1 cellular context compared by ENCODE assay signal in the genomic region with DNA sequence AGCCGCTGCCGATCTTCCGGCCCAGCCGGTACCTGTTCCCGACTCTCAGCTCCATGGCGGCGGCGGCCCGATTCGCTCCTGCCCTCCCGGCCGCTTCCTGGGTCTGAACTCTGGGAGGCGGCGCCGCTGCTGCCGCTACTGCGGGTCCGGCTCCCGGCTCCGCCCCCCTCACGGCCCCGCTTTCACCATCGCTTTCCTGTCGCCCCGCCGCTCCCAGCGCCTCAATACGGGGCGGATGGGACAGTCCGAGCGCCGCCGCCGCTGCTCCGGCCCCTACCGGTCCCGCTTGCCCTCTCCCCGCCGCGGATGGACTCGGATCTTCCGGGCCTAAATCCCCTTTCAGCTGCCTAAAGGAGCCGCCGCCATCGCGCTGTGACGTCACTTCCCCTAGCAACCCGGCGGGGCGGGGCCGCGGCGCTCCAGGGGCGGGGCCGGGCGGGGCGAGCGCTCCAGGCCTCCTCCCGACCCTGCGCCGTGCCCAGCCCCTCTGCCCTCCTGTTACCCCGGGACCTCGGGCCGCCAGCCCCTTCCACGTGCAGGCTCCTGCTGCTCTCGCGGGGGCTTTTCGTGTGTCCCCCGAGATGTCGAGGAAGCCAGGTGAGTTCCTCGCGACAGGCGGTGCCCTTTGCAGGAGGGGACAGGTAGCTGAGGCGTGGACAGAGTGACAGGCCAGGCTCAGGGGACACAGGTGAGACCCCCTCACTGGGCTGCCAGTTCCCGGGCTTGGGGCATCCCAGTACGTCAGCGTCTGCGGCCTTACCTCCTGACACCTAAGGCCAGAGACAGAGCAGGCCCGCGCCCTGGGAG.
A peak's percentile ranks its signal among the peaks of the same experiment; 100 is the strongest.
TF ChIP-seq lines count a peak whose summit lies in the region.

A gene (minus strand): TSS at position 374 of the 807 bp plus-strand sequence. CDS start 319 bp downstream, at position 55.

TF ChIP-seq in K562, 482 proteins besides CTCF, POLR2A, EP300 and RAD21 (continued from another document and continues in another):
- TF ChIP-seq, protein P1, sequence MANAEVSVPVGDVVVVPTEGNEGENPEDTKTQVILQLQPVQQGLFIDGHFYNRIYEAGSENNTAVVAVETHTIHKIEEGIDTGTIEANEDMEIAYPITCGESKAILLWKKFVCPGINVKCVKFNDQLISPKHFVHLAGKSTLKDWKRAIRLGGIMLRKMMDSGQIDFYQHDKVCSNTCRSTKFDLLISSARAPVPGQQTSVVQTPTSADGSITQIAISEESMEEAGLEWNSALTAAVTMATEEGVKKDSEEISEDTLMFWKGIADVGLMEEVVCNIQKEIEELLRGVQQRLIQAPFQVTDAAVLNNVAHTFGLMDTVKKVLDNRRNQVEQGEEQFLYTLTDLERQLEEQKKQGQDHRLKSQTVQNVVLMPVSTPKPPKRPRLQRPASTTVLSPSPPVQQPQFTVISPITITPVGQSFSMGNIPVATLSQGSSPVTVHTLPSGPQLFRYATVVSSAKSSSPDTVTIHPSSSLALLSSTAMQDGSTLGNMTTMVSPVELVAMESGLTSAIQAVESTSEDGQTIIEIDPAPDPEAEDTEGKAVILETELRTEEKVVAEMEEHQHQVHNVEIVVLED (CRISPR knock-in tag; IDR thresholded peaks at IDR 0.05) = peak; percentile 58
- TF ChIP-seq ELF2 (CRISPR knock-in tag; IDR thresholded peaks at IDR 0.05) (0 out of 2 replicates have a peak, but pooled peaks have one; percentile 56), ERF (CRISPR knock-in tag; IDR thresholded peaks at IDR 0.05) (0 out of 2 replicates have a peak, but pooled peaks have one; percentile 62), XRCC4 (IDR thresholded peaks at IDR 0.05; ENCODE audit: extremely low read depth, insufficient read depth, insufficient read length) (no peak), GABPB1 (CRISPR knock-in tag; IDR thresholded peaks at IDR 0.05) (peak; percentile 92), POLR3A (IDR thresholded peaks at IDR 0.05; ENCODE audit: borderline replicate concordance, extremely low read depth, insufficient read depth, insufficient read length) (no peak), TBP (optimal IDR thresholded peaks at IDR 0.05; ENCODE audit: low read depth, low read length) (peak; percentile 73), CSDE1 (IDR thresholded peaks at IDR 0.05) (peak in 1 of 2 experiments; percentile 68; a peak in 1 of 4 replicates), ELF1 (tag; IDR thresholded peaks at IDR 0.05) (peak; percentile 82), THRAP3 (IDR thresholded peaks at IDR 0.05; ENCODE audit: borderline replicate concordance) (no peak), CXXC5 (CRISPR knock-in tag; IDR thresholded peaks at IDR 0.05) (peak; percentile 92), MEF2A (IDR thresholded peaks at IDR 0.05; ENCODE audit: control insufficient read depth, low read depth, low read length) (no peak), TAF1 (IDR thresholded peaks at IDR 0.05; ENCODE audit: control insufficient read depth, extremely low read depth, insufficient read depth, low read length, severe bottlenecking) (peak; percentile 49), U2AF1 (optimal IDR thresholded peaks at IDR 0.05; ENCODE audit: low read depth, low read length) (peak; percentile 77), BHLHE40 (IDR thresholded peaks at IDR 0.05; ENCODE audit: low read length) (no peak), NR2C2 (CRISPR knock-in tag; IDR thresholded peaks at IDR 0.05) (no peak), NR2C2 (tag; IDR thresholded peaks at IDR 0.05) (peak; percentile 19; the same call in 1 of the 2 replicates), NCOA4 (IDR thresholded peaks at IDR 0.05; ENCODE audit: partially characterized antibody) (no peak), NRF1 (conservative IDR thresholded peaks at IDR 0.05 in 1 of 2, IDR thresholded peaks at IDR 0.05 in 1 of 2) (peak; percentile 55 to 57), TOE1 (IDR thresholded peaks at IDR 0.05; ENCODE audit: borderline replicate concordance) (peak; percentile 79; the same call in 1 of the 2 replicates), TOE1 (CRISPR knock-in tag; IDR thresholded peaks at IDR 0.05; ENCODE audit: borderline replicate concordance, low read depth) (no peak), TAF9B (IDR thresholded peaks at IDR 0.05; ENCODE audit: partially characterized antibody) (peak; percentile 90), ETV1 (tag; conservative IDR thresholded peaks at IDR 0.05; ENCODE audit: low read depth) (peak; percentile 60), ZFX (CRISPR knock-in tag; IDR thresholded peaks at IDR 0.05) (peak; percentile 94), LCOR (CRISPR knock-in tag; IDR thresholded peaks at IDR 0.05) (peak; percentile 76), NBN (IDR thresholded peaks at IDR 0.05; ENCODE audit: low read depth) (peak; percentile 95), YY1 (IDR thresholded peaks at IDR 0.05; ENCODE audit: borderline replicate concordance in 1 of 3, control insufficient read depth in 1 of 3, extremely low read depth in 1 of 3, insufficient read depth in 3 of 3, insufficient read length in 1 of 3, insufficient replicate concordance in 2 of 3, low read depth in 1 of 3, low read length in 2 of 3) (peak; percentile 67 to 92 (median 91))
- TF ChIP-seq, protein P2, sequence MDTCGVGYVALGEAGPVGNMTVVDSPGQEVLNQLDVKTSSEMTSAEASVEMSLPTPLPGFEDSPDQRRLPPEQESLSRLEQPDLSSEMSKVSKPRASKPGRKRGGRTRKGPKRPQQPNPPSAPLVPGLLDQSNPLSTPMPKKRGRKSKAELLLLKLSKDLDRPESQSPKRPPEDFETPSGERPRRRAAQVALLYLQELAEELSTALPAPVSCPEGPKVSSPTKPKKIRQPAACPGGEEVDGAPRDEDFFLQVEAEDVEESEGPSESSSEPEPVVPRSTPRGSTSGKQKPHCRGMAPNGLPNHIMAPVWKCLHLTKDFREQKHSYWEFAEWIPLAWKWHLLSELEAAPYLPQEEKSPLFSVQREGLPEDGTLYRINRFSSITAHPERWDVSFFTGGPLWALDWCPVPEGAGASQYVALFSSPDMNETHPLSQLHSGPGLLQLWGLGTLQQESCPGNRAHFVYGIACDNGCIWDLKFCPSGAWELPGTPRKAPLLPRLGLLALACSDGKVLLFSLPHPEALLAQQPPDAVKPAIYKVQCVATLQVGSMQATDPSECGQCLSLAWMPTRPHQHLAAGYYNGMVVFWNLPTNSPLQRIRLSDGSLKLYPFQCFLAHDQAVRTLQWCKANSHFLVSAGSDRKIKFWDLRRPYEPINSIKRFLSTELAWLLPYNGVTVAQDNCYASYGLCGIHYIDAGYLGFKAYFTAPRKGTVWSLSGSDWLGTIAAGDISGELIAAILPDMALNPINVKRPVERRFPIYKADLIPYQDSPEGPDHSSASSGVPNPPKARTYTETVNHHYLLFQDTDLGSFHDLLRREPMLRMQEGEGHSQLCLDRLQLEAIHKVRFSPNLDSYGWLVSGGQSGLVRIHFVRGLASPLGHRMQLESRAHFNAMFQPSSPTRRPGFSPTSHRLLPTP (IDR thresholded peaks at IDR 0.05; ENCODE audit: borderline replicate concordance, extremely low read depth, insufficient read length) = no peak
- TF ChIP-seq, protein P3, sequence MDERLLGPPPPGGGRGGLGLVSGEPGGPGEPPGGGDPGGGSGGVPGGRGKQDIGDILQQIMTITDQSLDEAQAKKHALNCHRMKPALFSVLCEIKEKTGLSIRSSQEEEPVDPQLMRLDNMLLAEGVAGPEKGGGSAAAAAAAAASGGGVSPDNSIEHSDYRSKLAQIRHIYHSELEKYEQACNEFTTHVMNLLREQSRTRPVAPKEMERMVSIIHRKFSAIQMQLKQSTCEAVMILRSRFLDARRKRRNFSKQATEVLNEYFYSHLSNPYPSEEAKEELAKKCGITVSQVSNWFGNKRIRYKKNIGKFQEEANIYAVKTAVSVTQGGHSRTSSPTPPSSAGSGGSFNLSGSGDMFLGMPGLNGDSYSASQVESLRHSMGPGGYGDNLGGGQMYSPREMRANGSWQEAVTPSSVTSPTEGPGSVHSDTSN (CRISPR knock-in tag; IDR thresholded peaks at IDR 0.05; ENCODE audit: low read depth) = no peak
- TF ChIP-seq, protein P3 (tag; conservative IDR thresholded peaks at IDR 0.05; ENCODE audit: low read depth) = no peak
- TF ChIP-seq, protein P4, sequence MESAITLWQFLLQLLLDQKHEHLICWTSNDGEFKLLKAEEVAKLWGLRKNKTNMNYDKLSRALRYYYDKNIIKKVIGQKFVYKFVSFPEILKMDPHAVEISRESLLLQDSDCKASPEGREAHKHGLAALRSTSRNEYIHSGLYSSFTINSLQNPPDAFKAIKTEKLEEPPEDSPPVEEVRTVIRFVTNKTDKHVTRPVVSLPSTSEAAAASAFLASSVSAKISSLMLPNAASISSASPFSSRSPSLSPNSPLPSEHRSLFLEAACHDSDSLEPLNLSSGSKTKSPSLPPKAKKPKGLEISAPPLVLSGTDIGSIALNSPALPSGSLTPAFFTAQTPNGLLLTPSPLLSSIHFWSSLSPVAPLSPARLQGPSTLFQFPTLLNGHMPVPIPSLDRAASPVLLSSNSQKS (CRISPR knock-in tag; IDR thresholded peaks at IDR 0.05) = no peak
- TF ChIP-seq, protein P5, sequence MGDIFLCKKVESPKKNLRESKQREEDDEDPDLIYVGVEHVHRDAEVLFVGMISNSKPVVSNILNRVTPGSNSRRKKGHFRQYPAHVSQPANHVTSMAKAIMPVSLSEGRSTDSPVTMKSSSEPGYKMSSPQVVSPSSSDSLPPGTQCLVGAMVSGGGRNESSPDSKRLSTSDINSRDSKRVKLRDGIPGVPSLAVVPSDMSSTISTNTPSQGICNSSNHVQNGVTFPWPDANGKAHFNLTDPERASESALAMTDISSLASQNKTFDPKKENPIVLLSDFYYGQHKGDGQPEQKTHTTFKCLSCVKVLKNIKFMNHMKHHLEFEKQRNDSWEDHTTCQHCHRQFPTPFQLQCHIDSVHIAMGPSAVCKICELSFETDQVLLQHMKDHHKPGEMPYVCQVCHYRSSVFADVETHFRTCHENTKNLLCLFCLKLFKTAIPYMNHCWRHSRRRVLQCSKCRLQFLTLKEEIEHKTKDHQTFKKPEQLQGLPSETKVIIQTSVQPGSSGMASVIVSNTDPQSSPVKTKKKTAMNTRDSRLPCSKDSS (IDR thresholded peaks at IDR 0.05; ENCODE audit: low read depth, partially characterized antibody) = no peak
- TF ChIP-seq, protein P6, sequence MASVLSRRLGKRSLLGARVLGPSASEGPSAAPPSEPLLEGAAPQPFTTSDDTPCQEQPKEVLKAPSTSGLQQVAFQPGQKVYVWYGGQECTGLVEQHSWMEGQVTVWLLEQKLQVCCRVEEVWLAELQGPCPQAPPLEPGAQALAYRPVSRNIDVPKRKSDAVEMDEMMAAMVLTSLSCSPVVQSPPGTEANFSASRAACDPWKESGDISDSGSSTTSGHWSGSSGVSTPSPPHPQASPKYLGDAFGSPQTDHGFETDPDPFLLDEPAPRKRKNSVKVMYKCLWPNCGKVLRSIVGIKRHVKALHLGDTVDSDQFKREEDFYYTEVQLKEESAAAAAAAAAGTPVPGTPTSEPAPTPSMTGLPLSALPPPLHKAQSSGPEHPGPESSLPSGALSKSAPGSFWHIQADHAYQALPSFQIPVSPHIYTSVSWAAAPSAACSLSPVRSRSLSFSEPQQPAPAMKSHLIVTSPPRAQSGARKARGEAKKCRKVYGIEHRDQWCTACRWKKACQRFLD (CRISPR knock-in tag; IDR thresholded peaks at IDR 0.05) = peak; percentile 46; the same call in 1 of the 2 replicates
- TF ChIP-seq, protein P7, sequence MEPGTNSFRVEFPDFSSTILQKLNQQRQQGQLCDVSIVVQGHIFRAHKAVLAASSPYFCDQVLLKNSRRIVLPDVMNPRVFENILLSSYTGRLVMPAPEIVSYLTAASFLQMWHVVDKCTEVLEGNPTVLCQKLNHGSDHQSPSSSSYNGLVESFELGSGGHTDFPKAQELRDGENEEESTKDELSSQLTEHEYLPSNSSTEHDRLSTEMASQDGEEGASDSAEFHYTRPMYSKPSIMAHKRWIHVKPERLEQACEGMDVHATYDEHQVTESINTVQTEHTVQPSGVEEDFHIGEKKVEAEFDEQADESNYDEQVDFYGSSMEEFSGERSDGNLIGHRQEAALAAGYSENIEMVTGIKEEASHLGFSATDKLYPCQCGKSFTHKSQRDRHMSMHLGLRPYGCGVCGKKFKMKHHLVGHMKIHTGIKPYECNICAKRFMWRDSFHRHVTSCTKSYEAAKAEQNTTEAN (CRISPR knock-in tag; IDR thresholded peaks at IDR 0.05) = no peak
- TF ChIP-seq, protein P8, sequence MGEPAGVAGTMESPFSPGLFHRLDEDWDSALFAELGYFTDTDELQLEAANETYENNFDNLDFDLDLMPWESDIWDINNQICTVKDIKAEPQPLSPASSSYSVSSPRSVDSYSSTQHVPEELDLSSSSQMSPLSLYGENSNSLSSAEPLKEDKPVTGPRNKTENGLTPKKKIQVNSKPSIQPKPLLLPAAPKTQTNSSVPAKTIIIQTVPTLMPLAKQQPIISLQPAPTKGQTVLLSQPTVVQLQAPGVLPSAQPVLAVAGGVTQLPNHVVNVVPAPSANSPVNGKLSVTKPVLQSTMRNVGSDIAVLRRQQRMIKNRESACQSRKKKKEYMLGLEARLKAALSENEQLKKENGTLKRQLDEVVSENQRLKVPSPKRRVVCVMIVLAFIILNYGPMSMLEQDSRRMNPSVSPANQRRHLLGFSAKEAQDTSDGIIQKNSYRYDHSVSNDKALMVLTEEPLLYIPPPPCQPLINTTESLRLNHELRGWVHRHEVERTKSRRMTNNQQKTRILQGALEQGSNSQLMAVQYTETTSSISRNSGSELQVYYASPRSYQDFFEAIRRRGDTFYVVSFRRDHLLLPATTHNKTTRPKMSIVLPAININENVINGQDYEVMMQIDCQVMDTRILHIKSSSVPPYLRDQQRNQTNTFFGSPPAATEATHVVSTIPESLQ (CRISPR knock-in tag; IDR thresholded peaks at IDR 0.05) = no peak
- TF ChIP-seq, protein P9, sequence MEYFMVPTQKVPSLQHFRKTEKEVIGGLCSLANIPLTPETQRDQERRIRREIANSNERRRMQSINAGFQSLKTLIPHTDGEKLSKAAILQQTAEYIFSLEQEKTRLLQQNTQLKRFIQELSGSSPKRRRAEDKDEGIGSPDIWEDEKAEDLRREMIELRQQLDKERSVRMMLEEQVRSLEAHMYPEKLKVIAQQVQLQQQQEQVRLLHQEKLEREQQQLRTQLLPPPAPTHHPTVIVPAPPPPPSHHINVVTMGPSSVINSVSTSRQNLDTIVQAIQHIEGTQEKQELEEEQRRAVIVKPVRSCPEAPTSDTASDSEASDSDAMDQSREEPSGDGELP (CRISPR knock-in tag; IDR thresholded peaks at IDR 0.05; ENCODE audit: borderline replicate concordance) = peak; percentile 81
- TF ChIP-seq, protein P10, sequence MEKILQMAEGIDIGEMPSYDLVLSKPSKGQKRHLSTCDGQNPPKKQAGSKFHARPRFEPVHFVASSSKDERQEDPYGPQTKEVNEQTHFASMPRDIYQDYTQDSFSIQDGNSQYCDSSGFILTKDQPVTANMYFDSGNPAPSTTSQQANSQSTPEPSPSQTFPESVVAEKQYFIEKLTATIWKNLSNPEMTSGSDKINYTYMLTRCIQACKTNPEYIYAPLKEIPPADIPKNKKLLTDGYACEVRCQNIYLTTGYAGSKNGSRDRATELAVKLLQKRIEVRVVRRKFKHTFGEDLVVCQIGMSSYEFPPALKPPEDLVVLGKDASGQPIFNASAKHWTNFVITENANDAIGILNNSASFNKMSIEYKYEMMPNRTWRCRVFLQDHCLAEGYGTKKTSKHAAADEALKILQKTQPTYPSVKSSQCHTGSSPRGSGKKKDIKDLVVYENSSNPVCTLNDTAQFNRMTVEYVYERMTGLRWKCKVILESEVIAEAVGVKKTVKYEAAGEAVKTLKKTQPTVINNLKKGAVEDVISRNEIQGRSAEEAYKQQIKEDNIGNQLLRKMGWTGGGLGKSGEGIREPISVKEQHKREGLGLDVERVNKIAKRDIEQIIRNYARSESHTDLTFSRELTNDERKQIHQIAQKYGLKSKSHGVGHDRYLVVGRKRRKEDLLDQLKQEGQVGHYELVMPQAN (IDR thresholded peaks at IDR 0.05; ENCODE audit: borderline replicate concordance) = peak; percentile 39; the same call in 1 of the 2 replicates
